ENCODE assay signal across 11 cellular contexts in genomic region chr11:75468534-75469340, GRCh38. TPM values are rescaled to one million over a fixed set of nuclear protein-coding genes. Genes with fewer than 3 reads are reported as not detected.
DNase-seq lines count a peak whose midpoint lies in the region; ATAC-seq and TF ChIP-seq lines count a peak whose summit lies in the region.
"Had no signal": no experiment of that assay in that cellular context is flagged by ENCODE, and none has a peak within 500 bp of the region (broad histone marks: within the 10 kb centered on the region; RNA-seq: fewer than 3 reads in every experiment).

No MANE protein-coding gene starts in this region.

- H3K27ac ChIP-seq in HEK293 (ENCODE audit: extremely low read depth, low read depth, low read length) (no peak overlapping the region), adrenal gland (peak overlapping the region in 3 of 5 donors; percentile 6 to 84 (median 68)), left ventricle myocardium inferior (replicated peaks) (peak overlapping the region; percentile 28)

- no peaks in the 10 kb centered on the region for H3K27me3 ChIP-seq in adrenal gland
- H3K27me3 ChIP-seq in left ventricle myocardium inferior (ENCODE audit: low read depth), result no peaks in the 10 kb centered on the region

- POLR2A ChIA-PET in HEK293 (lab: Yijun Ruan, JAX), result interaction anchor here (0.7 to 1.3 kb wide), 4 partner anchors 8 to 59 kb away, joined by 3 to 5 read pairs (median 4); no protein-coding TSS in a partner anchor

- TF ChIP-seq CTCF in HEK293 (tag by site-specific recombination; IDR thresholded peaks at IDR 0.05) (no peak), adrenal gland (IDR thresholded peaks at IDR 0.05) (no peak), left ventricle myocardium inferior (IDR thresholded peaks at IDR 0.05; ENCODE audit: borderline replicate concordance) (no peak)

- ATAC-seq in sciatic nerve, result peak; percentile 92
- ATAC-seq in HG03135 (IDR thresholded peaks at IDR 0.05; ENCODE audit: unreplicated experiment), result no peak
- no peak for ATAC-seq in HG02610 (IDR thresholded peaks at IDR 0.05; ENCODE audit: unreplicated experiment)
- ATAC-seq: Panc1 had no signal

- H3K4me1 ChIP-seq in HEK293 (ENCODE audit: control insufficient read depth, insufficient read depth, low read length) (no peaks in the 10 kb centered on the region), adrenal gland (replicated peaks in 1 of 2) (peaks cover 7 to 30% of the 10 kb centered on the region in 2 donors), left ventricle myocardium inferior (peaks cover 23% of the 10 kb centered on the region)

- intact Hi-C loops in adrenal gland (cut with DNase I) (no loop called here), left ventricle myocardium inferior (cut with micrococcal nuclease) (no loop called here), sciatic nerve (cut with DNase I) (no loop called here)

- no peak overlapping the region for H3K4me3 ChIP-seq in HEK293 (ENCODE audit: low read depth, low read length)
- no peak overlapping the region for H3K4me3 ChIP-seq in adrenal gland
- H3K4me3 ChIP-seq in left ventricle myocardium inferior, result no peak overlapping the region

- TF ChIP-seq POLR2A in adrenal gland (IDR thresholded peaks at IDR 0.05), result no peak

- CTCF ChIA-PET in HEK293 (lab: Yijun Ruan, JAX), result interaction anchor here (0.6 to 2.3 kb wide), 8 partner anchors 13 to 663 kb away, joined by 3 to 11 read pairs (median 4); no protein-coding TSS in a partner anchor

- 30 to 57% (median 45%) methylated on average over 6 to 14 of the region's 14 CpGs for WGBS in adrenal gland, 4 donors

- DNase-seq in adrenal gland (peak; percentile 35 to 91 (median 68)), left ventricle myocardium inferior (peak; percentile 70), sciatic nerve (ENCODE audit: low spot score) (peak; percentile 93), cerebellar nuclear complex (lab: John Stamatoyannopoulos, UW) (no peak), NCI-H1436 (lab: John Stamatoyannopoulos, UW) (no peak)
- DNase-seq: DMS53, hippocampal formation had no signal

- H3K36me3 ChIP-seq in HEK293 (ENCODE audit: control insufficient read depth in 2 of 2, insufficient read depth in 1 of 2, low read length in 2 of 2) (no peaks in the 10 kb centered on the region), adrenal gland (replicated peaks in 1 of 2) (no peaks in the 10 kb centered on the region), left ventricle myocardium inferior (no peaks in the 10 kb centered on the region)

- H3K9me3 ChIP-seq in HEK293 (ENCODE audit: control insufficient read depth, insufficient read depth, low read depth, low read length), result no peaks in the 10 kb centered on the region
- no peaks in the 10 kb centered on the region for H3K9me3 ChIP-seq in adrenal gland (replicated peaks in 1 of 3)
- no peaks in the 10 kb centered on the region for H3K9me3 ChIP-seq in left ventricle myocardium inferior (replicated peaks)

TF ChIP-seq in HEK293, 187 proteins besides CTCF, POLR2A, EP300 and RAD21:
- peak; percentile 34; the same call in 1 of the 2 replicates for TF ChIP-seq GLIS1 (tag by site-specific recombination; IDR thresholded peaks at IDR 0.05)
- TF ChIP-seq ZNF266 (tag by site-specific recombination; IDR thresholded peaks at IDR 0.05; ENCODE audit: low read depth), result no peak
- TF ChIP-seq, protein P1, sequence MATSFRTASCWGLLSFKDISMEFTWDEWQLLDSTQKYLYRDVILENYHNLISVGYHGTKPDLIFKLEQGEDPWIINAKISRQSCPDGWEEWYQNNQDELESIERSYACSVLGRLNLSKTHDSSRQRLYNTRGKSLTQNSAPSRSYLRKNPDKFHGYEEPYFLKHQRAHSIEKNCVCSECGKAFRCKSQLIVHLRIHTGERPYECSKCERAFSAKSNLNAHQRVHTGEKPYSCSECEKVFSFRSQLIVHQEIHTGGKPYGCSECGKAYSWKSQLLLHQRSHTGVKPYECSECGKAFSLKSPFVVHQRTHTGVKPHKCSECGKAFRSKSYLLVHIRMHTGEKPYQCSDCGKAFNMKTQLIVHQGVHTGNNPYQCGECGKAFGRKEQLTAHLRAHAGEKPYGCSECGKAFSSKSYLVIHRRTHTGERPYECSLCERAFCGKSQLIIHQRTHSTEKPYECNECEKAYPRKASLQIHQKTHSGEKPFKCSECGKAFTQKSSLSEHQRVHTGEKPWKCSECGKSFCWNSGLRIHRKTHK (tag by site-specific recombination; IDR thresholded peaks at IDR 0.05), result no peak
- peak; percentile 93 for TF ChIP-seq SP7 (tag by site-specific recombination; IDR thresholded peaks at IDR 0.05)
- TF ChIP-seq, protein P2, sequence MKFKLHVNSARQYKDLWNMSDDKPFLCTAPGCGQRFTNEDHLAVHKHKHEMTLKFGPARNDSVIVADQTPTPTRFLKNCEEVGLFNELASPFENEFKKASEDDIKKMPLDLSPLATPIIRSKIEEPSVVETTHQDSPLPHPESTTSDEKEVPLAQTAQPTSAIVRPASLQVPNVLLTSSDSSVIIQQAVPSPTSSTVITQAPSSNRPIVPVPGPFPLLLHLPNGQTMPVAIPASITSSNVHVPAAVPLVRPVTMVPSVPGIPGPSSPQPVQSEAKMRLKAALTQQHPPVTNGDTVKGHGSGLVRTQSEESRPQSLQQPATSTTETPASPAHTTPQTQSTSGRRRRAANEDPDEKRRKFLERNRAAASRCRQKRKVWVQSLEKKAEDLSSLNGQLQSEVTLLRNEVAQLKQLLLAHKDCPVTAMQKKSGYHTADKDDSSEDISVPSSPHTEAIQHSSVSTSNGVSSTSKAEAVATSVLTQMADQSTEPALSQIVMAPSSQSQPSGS (tag by site-specific recombination; IDR thresholded peaks at IDR 0.05; ENCODE audit: low read depth), result peak; percentile 82
- no peak for TF ChIP-seq ZNF423 (tag by site-specific recombination; IDR thresholded peaks at IDR 0.05)
- no peak for TF ChIP-seq ZNF600 (tag by site-specific recombination; IDR thresholded peaks at IDR 0.05)
- peak; percentile 50; the same call in 1 of the 2 replicates for TF ChIP-seq ZBTB21 (tag by site-specific recombination; IDR thresholded peaks at IDR 0.05)
- TF ChIP-seq ZIC2 (tag by site-specific recombination; IDR thresholded peaks at IDR 0.05), result no peak
- TF ChIP-seq ZBTB17 (tag by site-specific recombination; IDR thresholded peaks at IDR 0.05), result peak; percentile 75
- no peak for TF ChIP-seq ZNF529 (tag by site-specific recombination; IDR thresholded peaks at IDR 0.05; ENCODE audit: insufficient replicate concordance)
- peak; percentile 82 for TF ChIP-seq ZNF629 (tag by site-specific recombination; IDR thresholded peaks at IDR 0.05)
- TF ChIP-seq, protein P3, sequence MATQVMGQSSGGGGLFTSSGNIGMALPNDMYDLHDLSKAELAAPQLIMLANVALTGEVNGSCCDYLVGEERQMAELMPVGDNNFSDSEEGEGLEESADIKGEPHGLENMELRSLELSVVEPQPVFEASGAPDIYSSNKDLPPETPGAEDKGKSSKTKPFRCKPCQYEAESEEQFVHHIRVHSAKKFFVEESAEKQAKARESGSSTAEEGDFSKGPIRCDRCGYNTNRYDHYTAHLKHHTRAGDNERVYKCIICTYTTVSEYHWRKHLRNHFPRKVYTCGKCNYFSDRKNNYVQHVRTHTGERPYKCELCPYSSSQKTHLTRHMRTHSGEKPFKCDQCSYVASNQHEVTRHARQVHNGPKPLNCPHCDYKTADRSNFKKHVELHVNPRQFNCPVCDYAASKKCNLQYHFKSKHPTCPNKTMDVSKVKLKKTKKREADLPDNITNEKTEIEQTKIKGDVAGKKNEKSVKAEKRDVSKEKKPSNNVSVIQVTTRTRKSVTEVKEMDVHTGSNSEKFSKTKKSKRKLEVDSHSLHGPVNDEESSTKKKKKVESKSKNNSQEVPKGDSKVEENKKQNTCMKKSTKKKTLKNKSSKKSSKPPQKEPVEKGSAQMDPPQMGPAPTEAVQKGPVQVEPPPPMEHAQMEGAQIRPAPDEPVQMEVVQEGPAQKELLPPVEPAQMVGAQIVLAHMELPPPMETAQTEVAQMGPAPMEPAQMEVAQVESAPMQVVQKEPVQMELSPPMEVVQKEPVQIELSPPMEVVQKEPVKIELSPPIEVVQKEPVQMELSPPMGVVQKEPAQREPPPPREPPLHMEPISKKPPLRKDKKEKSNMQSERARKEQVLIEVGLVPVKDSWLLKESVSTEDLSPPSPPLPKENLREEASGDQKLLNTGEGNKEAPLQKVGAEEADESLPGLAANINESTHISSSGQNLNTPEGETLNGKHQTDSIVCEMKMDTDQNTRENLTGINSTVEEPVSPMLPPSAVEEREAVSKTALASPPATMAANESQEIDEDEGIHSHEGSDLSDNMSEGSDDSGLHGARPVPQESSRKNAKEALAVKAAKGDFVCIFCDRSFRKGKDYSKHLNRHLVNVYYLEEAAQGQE (tag by site-specific recombination; IDR thresholded peaks at IDR 0.05), result no peak
- TF ChIP-seq ZBTB20 (tag by site-specific recombination; IDR thresholded peaks at IDR 0.05), result peak; percentile 71
- 0 out of 2 replicates have a peak, but pooled peaks have one; percentile 27 for TF ChIP-seq ZNF366 (tag by site-specific recombination; conservative IDR thresholded peaks at IDR 0.05)
- no peak for TF ChIP-seq ZNF544 (tag by site-specific recombination; IDR thresholded peaks at IDR 0.05)

RNA-seq across cellular contexts. Expression of gene KLHL35, which starts 35.7 kb away (rescaled TPM):
- total RNA-seq in adrenal gland, result 1 to 10 TPM in 3 of 8 donors, under 1 TPM in 5; 0.25 to 2.0 (median 0.93) TPM
- 1 to 10 TPM in 2 of 3 donors, under 1 TPM in 1; 0.38 to 3.5 (median 1.4) TPM for polyA plus RNA-seq in adrenal gland
- 0.74 TPM for total RNA-seq in left ventricle myocardium inferior
- 3.6 TPM for total RNA-seq in sciatic nerve

RNA-seq across cellular contexts. Expression of gene GDPD5, which starts 57.0 kb away (rescaled TPM):
- 10 to 100 TPM in 7 of 8 donors, 1 to 10 TPM in 1; 4.8 to 17.8 (median 14.5) TPM for total RNA-seq in adrenal gland
- polyA plus RNA-seq in adrenal gland, result 100 to 1,000 TPM in 1 of 3 donors, 10 to 100 TPM in 1, 1 to 10 TPM in 1; 4.1 to 110 (median 35.0) TPM
- total RNA-seq in left ventricle myocardium inferior, result 4.4 TPM
- total RNA-seq in sciatic nerve, result 78.5 TPM

Comparison
In these comparisons a context has a peak if more than half of its experiments do, and no peak if none do; other contexts are left out.
1. DNase-seq: peak in adrenal gland (7 of 7), left ventricle myocardium inferior (single experiment) and sciatic nerve (single experiment); none in cerebellar nuclear complex (0 of 2) and NCI-H1436 (single experiment).